In genomic region chr2:205198130-205198505, GRCh38 we compare ENCODE assay signal across 1 cellular context.
A peak's percentile ranks its signal among the peaks of the same experiment; 100 is the strongest.
TF ChIP-seq lines count a peak whose summit lies in the region.

No MANE protein-coding gene starts in this region.

TF ChIP-seq in SK-N-SH, 30 proteins besides CTCF, POLR2A, EP300 and RAD21 (continued from another document):
- TF ChIP-seq IRF3 (IDR thresholded peaks at IDR 0.05; ENCODE audit: low read depth, low read length) (no peak), REST (IDR thresholded peaks at IDR 0.05; ENCODE audit: low read depth, low read length) (no peak), NFIC (IDR thresholded peaks at IDR 0.05; ENCODE audit: borderline replicate concordance) (peak; percentile 60), RXRA (IDR thresholded peaks at IDR 0.05; ENCODE audit: borderline replicate concordance, low read depth) (no peak), PBX3 (IDR thresholded peaks at IDR 0.05) (peak; percentile 61; the same call in 1 of the 2 replicates), MXI1 (IDR thresholded peaks at IDR 0.05; ENCODE audit: low read depth, low read length) (no peak), ELF1 (IDR thresholded peaks at IDR 0.05) (no peak), YY1 (IDR thresholded peaks at IDR 0.05; ENCODE audit: low read depth) (peak; percentile 57; the same call in 1 of the 2 replicates), SIN3A (IDR thresholded peaks at IDR 0.05; ENCODE audit: borderline replicate concordance, low read depth, low read length) (no peak), SMC3 (IDR thresholded peaks at IDR 0.05; ENCODE audit: low read depth, low read length) (no peak), ZBTB33 (IDR thresholded peaks at IDR 0.05; ENCODE audit: borderline replicate concordance, low read depth) (no peak), RFX5 (IDR thresholded peaks at IDR 0.05; ENCODE audit: low read length) (no peak), EZH2phosphoT487 (IDR thresholded peaks at IDR 0.05; ENCODE audit: borderline replicate concordance, low read depth) (no peak), GATA2 (CRISPR knock-in tag; IDR thresholded peaks at IDR 0.05) (no peak), FOXJ3 (CRISPR knock-in tag; IDR thresholded peaks at IDR 0.05) (no peak), MAX (IDR thresholded peaks at IDR 0.05; ENCODE audit: low read depth) (0 out of 2 replicates have a peak, but pooled peaks have one; percentile 25)
